18 cellular contexts compared by ENCODE assay signal in genomic region chr17:70677783-70678647, GRCh38.
DNase-seq lines count a peak whose midpoint lies in the region; ATAC-seq and TF ChIP-seq lines count a peak whose summit lies in the region.
"Had no signal": no experiment of that assay in that cellular context is flagged by ENCODE, and none has a peak within 500 bp of the region (broad histone marks: within the 10 kb centered on the region; RNA-seq: fewer than 3 reads in every experiment).

No MANE protein-coding gene starts in this region.

- H3K4me2 ChIP-seq in hepatocyte = no peak overlapping the region
- H3K4me2 ChIP-seq: PC-9 had no signal

- H3K4me3 ChIP-seq in hepatocyte = no peak overlapping the region
- H3K4me3 ChIP-seq in ascending aorta = no peak overlapping the region
- H3K4me3 ChIP-seq: PC-9, thoracic aorta had no signal

- TF ChIP-seq CTCF in hepatocyte (IDR thresholded peaks at IDR 0.05; ENCODE audit: poor library complexity) (no peak), ascending aorta (IDR thresholded peaks at IDR 0.05) (no peak)

- no peaks in the 10 kb centered on the region for H3K9me3 ChIP-seq in hepatocyte (ENCODE audit: low read depth)
- H3K9me3 ChIP-seq in ascending aorta = no peaks in the 10 kb centered on the region
- H3K9me3 ChIP-seq: thoracic aorta had no signal

- H3K9me2 ChIP-seq in hepatocyte (replicated peaks; ENCODE audit: insufficient read depth) = no peaks in the 10 kb centered on the region

- H3K27me3 ChIP-seq in hepatocyte (no peaks in the 10 kb centered on the region), ascending aorta (no peaks in the 10 kb centered on the region)

- H3K27ac ChIP-seq in hepatocyte = no peak overlapping the region
- no peak overlapping the region for H3K27ac ChIP-seq in ascending aorta
- H3K27ac ChIP-seq: PC-9, thoracic aorta had no signal

- peak overlapping the region; percentile 1 for H2AFZ ChIP-seq in hepatocyte
- H2AFZ ChIP-seq: PC-9 had no signal

- H4K20me1 ChIP-seq in hepatocyte (ENCODE audit: insufficient read depth, poor library complexity, severe bottlenecking) = no peaks in the 10 kb centered on the region

- H3K36me3 ChIP-seq in hepatocyte (replicated peaks; ENCODE audit: insufficient read depth, low read depth) (no peaks in the 10 kb centered on the region), ascending aorta (no peaks in the 10 kb centered on the region)
- H3K36me3 ChIP-seq: thoracic aorta had no signal

- H3K4me1 ChIP-seq in hepatocyte (ENCODE audit: insufficient read depth) = no peaks in the 10 kb centered on the region
- no peaks in the 10 kb centered on the region for H3K4me1 ChIP-seq in ascending aorta

- DNase-seq in HuH-7.5 (ENCODE audit: low spot score) = peak; percentile 22
- peak; percentile 70 for DNase-seq in NCI-H748 (lab: John Stamatoyannopoulos, UW; ENCODE audit: unreplicated experiment)
- DNase-seq in hepatocyte (ENCODE audit: low spot score) = no peak
- DNase-seq in renal cortical epithelial cell (ENCODE audit: low read depth) = peak; percentile 44
- no peak for DNase-seq in ascending aorta (ENCODE audit: low spot score in 2 of 2)
- DNase-seq: activated CD4-positive, alpha-beta T cell treated with anti-CD3 and anti-CD28 coated beads for 36 hours; activated CD8-positive, alpha-beta memory T cell treated with anti-CD3 and anti-CD28 coated beads, Interleukin-2, amount 50 U/mL, for 48 hours; anterior cingulate cortex; erythroblast; glutamatergic neuron; MM.1S; nucleus accumbens; PC-9; stimulated activated CD4-positive, alpha-beta T cell treated with anti-CD3 and anti-CD28 coated beads, Interleukin-4, amount 100 ng/mL, for 4 hours; T-helper 9 cell had no signal

- intact Hi-C loops in ascending aorta (cut with DNase I) = no loop called here

- 59% methylated on average over 9 of the region's 9 CpGs for WGBS in hepatocyte (ENCODE audit: low lambda C conversion rate, missing lambda C conversion rate)

- ATAC-seq in HG02763 (IDR thresholded peaks at IDR 0.05; ENCODE audit: unreplicated experiment) (no peak), HG02885 (IDR thresholded peaks at IDR 0.05; ENCODE audit: poor library complexity, unreplicated experiment) (no peak)
- ATAC-seq: activated CD4-positive, alpha-beta T cell treated with anti-CD3 and anti-CD28 coated beads for 36 hours had no signal

- no peaks in the 10 kb centered on the region for H3K79me2 ChIP-seq in hepatocyte

Comparison
In these comparisons a context has a peak if more than half of its experiments do, and no peak if none do; other contexts are left out.
1. DNase-seq: peak in HuH-7.5 (single experiment), NCI-H748 (single experiment) and renal cortical epithelial cell (single experiment); none in hepatocyte (single experiment) and ascending aorta (0 of 2).